Comparison of ENCODE assay signal across 31 cellular contexts in genomic region chr11:13145461-13145860, GRCh38.
DNase-seq lines count a peak whose midpoint lies in the region; ATAC-seq, FAIRE-seq and TF ChIP-seq lines count a peak whose summit lies in the region.
"Had no signal": no experiment of that assay in that cellular context is flagged by ENCODE, and none has a peak within 500 bp of the region (broad histone marks: within the 10 kb centered on the region; RNA-seq: fewer than 3 reads in every experiment).

No MANE protein-coding gene starts in this region.

- no peak overlapping the region for H4K8ac ChIP-seq in mesendoderm (ENCODE audit: low read depth, low read length)

- H3K4me2 ChIP-seq in HCT116 (ENCODE audit: low read length) = no peak overlapping the region
- no peak overlapping the region for H3K4me2 ChIP-seq in mesendoderm (ENCODE audit: low read length)

- no peak overlapping the region for H4K5ac ChIP-seq in mesendoderm (ENCODE audit: low read length)

- no peak overlapping the region for H3K4me3 Mint-ChIP-seq in activated CD4-positive, alpha-beta memory T cell treated with anti-CD3 and anti-CD28 coated beads, Interleukin-2, amount 10 ng/mL, durations not matched to agents 7 days and 5 days
- H3K4me3 Mint-ChIP-seq: activated CD8-positive, alpha-beta T cell treated with anti-CD3 and anti-CD28 coated beads for 36 hours; activated naive CD4-positive, alpha-beta T cell treated with anti-CD3 and anti-CD28 coated beads, Interleukin-2, amount 10 ng/mL, durations not matched to agents 7 days and 5 days; activated T-helper 17 cell treated with anti-CD3 and anti-CD28 coated beads, Interleukin-2, amount 50 U/mL, for 72 hours; central memory CD8-positive, alpha-beta T cell; naive B cell; stimulated activated effector memory CD8-positive, alpha-beta T cell treated with anti-CD3 and anti-CD28 coated beads, Interleukin-12 subunit alpha, Interleukin-12 subunit beta, amount 100 ng/mL, for 72 hours; type B pancreatic cell had no signal

- H3K4me1 Mint-ChIP-seq in activated CD4-positive, alpha-beta memory T cell treated with anti-CD3 and anti-CD28 coated beads, Interleukin-2, amount 10 ng/mL, durations not matched to agents 7 days and 5 days = peaks cover 4% of the 10 kb centered on the region
- H3K4me1 Mint-ChIP-seq: activated naive CD4-positive, alpha-beta T cell treated with anti-CD3 and anti-CD28 coated beads, Interleukin-2, amount 10 ng/mL, durations not matched to agents 7 days and 5 days; activated T-helper 17 cell treated with anti-CD3 and anti-CD28 coated beads, Interleukin-2, amount 50 U/mL, for 72 hours; central memory CD8-positive, alpha-beta T cell; naive B cell; stimulated activated effector memory CD8-positive, alpha-beta T cell treated with anti-CD3 and anti-CD28 coated beads, Interleukin-12 subunit alpha, Interleukin-12 subunit beta, amount 100 ng/mL, for 72 hours had no signal

- H2BK120ac ChIP-seq in mesendoderm (ENCODE audit: low read depth, low read length) = no peak overlapping the region

- no peak overlapping the region for H2AK5ac ChIP-seq in mesendoderm (ENCODE audit: low read length)

- peak in 2 of 3 experiments; percentile 14 to 22; a peak in 1 of 6 replicates for TF ChIP-seq CTCF in HCT116 (IDR thresholded peaks at IDR 0.05 in 2 of 3, conservative IDR thresholded peaks at IDR 0.05 in 1 of 3; ENCODE audit: borderline replicate concordance in 1 of 3, insufficient read depth in 1 of 3, low read depth in 2 of 3, low read length in 2 of 3)
- peak; percentile 2 for TF ChIP-seq CTCF in brain microvascular endothelial cell (IDR thresholded peaks at IDR 0.05; ENCODE audit: low read depth, low read length, missing control alignments)
- no peak for TF ChIP-seq CTCF in pancreas (IDR thresholded peaks at IDR 0.05)

- no peak overlapping the region for H2BK15ac ChIP-seq in mesendoderm (replicated peaks; ENCODE audit: low read depth)

- H3K56ac ChIP-seq in mesendoderm (ENCODE audit: low read length) = no peak overlapping the region

- in situ Hi-C loops in brain microvascular endothelial cell (cut with HindIII; ENCODE audit: low pct_ligation_motif_present, low sequenced_read_pairs) = no loop called here

- H3K9me3 ChIP-seq in HCT116 (ENCODE audit: control insufficient read depth in 1 of 2, insufficient read depth in 1 of 2, low read depth in 1 of 2, low read length in 2 of 2) = no peaks in the 10 kb centered on the region
- no peaks in the 10 kb centered on the region for H3K9me3 ChIP-seq in pancreas
- H3K9me3 ChIP-seq: adrenal gland, heart right ventricle, MG63 had no signal

- no peak for TF ChIP-seq POLR2A in HCT116 (IDR thresholded peaks at IDR 0.05; ENCODE audit: borderline replicate concordance, extremely low read depth, insufficient read depth, insufficient read length)

- no peak overlapping the region for H3K18ac ChIP-seq in mesendoderm (ENCODE audit: low read length)

- peak; percentile 30; the same call in 1 of the 2 replicates for TF ChIP-seq RAD21 in HCT116 (IDR thresholded peaks at IDR 0.05; ENCODE audit: low read depth)

- H3K27me3 Mint-ChIP-seq in activated CD4-positive, alpha-beta memory T cell treated with anti-CD3 and anti-CD28 coated beads, Interleukin-2, amount 10 ng/mL, durations not matched to agents 7 days and 5 days = peaks cover 2% of the 10 kb centered on the region
- H3K27me3 Mint-ChIP-seq: type B pancreatic cell had no signal

- no peaks in the 10 kb centered on the region for H3K36me3 Mint-ChIP-seq in activated CD4-positive, alpha-beta memory T cell treated with anti-CD3 and anti-CD28 coated beads, Interleukin-2, amount 10 ng/mL, durations not matched to agents 7 days and 5 days (ENCODE audit: low read depth)
- H3K36me3 Mint-ChIP-seq: activated naive CD4-positive, alpha-beta T cell treated with anti-CD3 and anti-CD28 coated beads, Interleukin-2, amount 10 ng/mL, durations not matched to agents 7 days and 5 days; naive B cell; stimulated activated effector memory CD8-positive, alpha-beta T cell treated with anti-CD3 and anti-CD28 coated beads, Interleukin-12 subunit alpha, Interleukin-12 subunit beta, amount 100 ng/mL, for 72 hours; type B pancreatic cell had no signal

- no peaks in the 10 kb centered on the region for H3K9me2 ChIP-seq in HCT116 (ENCODE audit: insufficient read depth)

- H3K9me3 Mint-ChIP-seq in activated CD4-positive, alpha-beta memory T cell treated with anti-CD3 and anti-CD28 coated beads, Interleukin-2, amount 10 ng/mL, durations not matched to agents 7 days and 5 days = no peaks in the 10 kb centered on the region
- H3K9me3 Mint-ChIP-seq: activated CD8-positive, alpha-beta T cell treated with anti-CD3 and anti-CD28 coated beads for 36 hours; activated naive CD4-positive, alpha-beta T cell treated with anti-CD3 and anti-CD28 coated beads, Interleukin-2, amount 10 ng/mL, durations not matched to agents 7 days and 5 days; activated T-helper 17 cell treated with anti-CD3 and anti-CD28 coated beads, Interleukin-2, amount 50 U/mL, for 72 hours; central memory CD8-positive, alpha-beta T cell; naive B cell; stimulated activated effector memory CD8-positive, alpha-beta T cell treated with anti-CD3 and anti-CD28 coated beads, Interleukin-12 subunit alpha, Interleukin-12 subunit beta, amount 100 ng/mL, for 72 hours; type B pancreatic cell had no signal

- H3K4me1 ChIP-seq in HCT116 (ENCODE audit: control insufficient read depth in 1 of 2, insufficient read depth in 2 of 2, low read length in 2 of 2) (peaks cover 10 to 23% of the 10 kb centered on the region in 2 experiments), mesendoderm (ENCODE audit: control insufficient read depth, low read depth, low read length) (no peaks in the 10 kb centered on the region), pancreas (peaks cover 6 to 11% (median 8%) of the 10 kb centered on the region in 3 donors)
- H3K4me1 ChIP-seq: adrenal gland had no signal

- H3K79me1 ChIP-seq in mesendoderm (ENCODE audit: low read length) = no peaks in the 10 kb centered on the region

- H4K20me1 ChIP-seq in HCT116 (ENCODE audit: insufficient read depth) = no peaks in the 10 kb centered on the region

- RAD21 ChIA-PET in HCT116 (lab: Charles Lee; ENCODE audit: low non-redundant PET in 1 of 2, low total read pairs in 2 of 2, uncharacterized antibody in 2 of 2, unreplicated experiment in 2 of 2) = interaction anchor here in 1 of 2 experiments (1.2 kb wide), 1 partner anchor 181 kb away, joined by 5 read pairs; no protein-coding TSS in a partner anchor

- intact Hi-C loops in HCT116 (cut with micrococcal nuclease) = loop anchor here (2.0 kb wide), 1 partner anchor 181 kb away; no protein-coding TSS in a partner anchor
- intact Hi-C loops in pancreas (cut with DNase I) = loop anchor here in 1 of 3 donors (10.0 kb wide), 1 partner anchor 181 kb away; no protein-coding TSS in a partner anchor

- H3K4ac ChIP-seq in mesendoderm (ENCODE audit: low read depth, low read length) = no peak overlapping the region

- no peak overlapping the region for H2AFZ ChIP-seq in HCT116 (ENCODE audit: low read depth, low read length, poor library complexity, severe bottlenecking)
- H2AFZ ChIP-seq: GM23248 had no signal

- no peak overlapping the region for H3K27ac ChIP-seq in HCT116 (ENCODE audit: low read depth, low read length)
- no peak overlapping the region for H3K27ac ChIP-seq in brain microvascular endothelial cell
- H3K27ac ChIP-seq in mesendoderm (ENCODE audit: low read depth, low read length) = no peak overlapping the region
- no peak overlapping the region for H3K27ac ChIP-seq in pancreas
- H3K27ac ChIP-seq: 22Rv1, adrenal gland, GM23248, heart right ventricle had no signal

- H3K4me3 ChIP-seq in HCT116 (replicated peaks in 1 of 2; ENCODE audit: low read depth in 1 of 2, low read length in 2 of 2) (no peak overlapping the region), brain microvascular endothelial cell (ENCODE audit: low read depth, low read length) (no peak overlapping the region), mesendoderm (ENCODE audit: low read length) (no peak overlapping the region), pancreas (no peak overlapping the region)
- H3K4me3 ChIP-seq: adrenal gland, GM23248, heart right ventricle, MG63 had no signal

- FAIRE-seq in pancreas (lab: Jason Lieb, UNC) = no peak
- FAIRE-seq: endometrium, frontal cortex, keratinocyte had no signal

- no peaks in the 10 kb centered on the region for H3K36me3 ChIP-seq in HCT116 (ENCODE audit: control insufficient read depth in 1 of 2, insufficient read depth in 2 of 2, low read length in 2 of 2)
- no peaks in the 10 kb centered on the region for H3K36me3 ChIP-seq in brain microvascular endothelial cell (replicated peaks)
- no peaks in the 10 kb centered on the region for H3K36me3 ChIP-seq in mesendoderm (ENCODE audit: control insufficient read depth, insufficient read depth, low read length)
- no peaks in the 10 kb centered on the region for H3K36me3 ChIP-seq in pancreas
- H3K36me3 ChIP-seq: adrenal gland, heart right ventricle, MG63 had no signal

- CTCF ChIA-PET in HCT116 (lab: Charles Lee) = interaction anchor here (1.5 kb wide), 1 partner anchor 182 kb away, joined by 6 read pairs; no protein-coding TSS in a partner anchor
- CTCF ChIA-PET in activated CD4-positive, alpha-beta memory T cell treated with anti-CD3 and anti-CD28 coated beads, Interleukin-2, amount 10 ng/mL, durations not matched to agents 7 days and 5 days (lab: Charles Lee) = no interaction called here

- BruUV-seq in HCT116 (replicated peaks; lab: Mats Ljungman, UMichigan) = no TSS peak

- DNase-seq in DMS53 (lab: John Stamatoyannopoulos, UW) = peak; percentile 13
- DNase-seq in DMS53 treated with DMSO at 0.1 percent for 48 hours (lab: John Stamatoyannopoulos, UW; ENCODE audit: unreplicated experiment) = no peak
- no peak for DNase-seq in HCT116 (ENCODE audit: low read depth, low spot score)
- no peak for DNase-seq in brain microvascular endothelial cell
- DNase-seq in mesendoderm = peak; percentile 18
- DNase-seq in activated CD4-positive, alpha-beta memory T cell treated with anti-CD3 and anti-CD28 coated beads, Interleukin-2, amount 10 ng/mL, durations not matched to agents 7 days and 5 days = no peak
- no peak for DNase-seq in dermis blood vessel endothelial cell
- DNase-seq in pancreas = no peak
- DNase-seq: activated CD8-positive, alpha-beta T cell treated with anti-CD3 and anti-CD28 coated beads for 36 hours; activated naive CD4-positive, alpha-beta T cell treated with anti-CD3 and anti-CD28 coated beads, Interleukin-2, amount 10 ng/mL, durations not matched to agents 7 days and 5 days; adrenal gland; Calu3; GM23248; heart right ventricle; KG1; MG63; midbrain; naive B cell; NCI-H1417; NCI-H2081 treated with DMSO at 0.1 percent for 48 hours; NCI-H510A treated with DMSO at 0.1 percent for 48 hours; occipital lobe; Right ventricle myocardium superior had no signal

- H3K79me2 ChIP-seq in HCT116 (ENCODE audit: insufficient read depth, low read length) (no peaks in the 10 kb centered on the region), mesendoderm (ENCODE audit: control insufficient read depth, insufficient read depth, low read length) (no peaks in the 10 kb centered on the region)

- no peak for ATAC-seq in HCT116
- no peak for ATAC-seq in pancreas
- ATAC-seq: activated CD8-positive, alpha-beta T cell treated with anti-CD3 and anti-CD28 coated beads for 36 hours; activated T-helper 17 cell treated with anti-CD3 and anti-CD28 coated beads, Interleukin-2, amount 50 U/mL, for 72 hours; heart right ventricle; stimulated activated effector memory CD8-positive, alpha-beta T cell treated with anti-CD3 and anti-CD28 coated beads, Interleukin-12 subunit alpha, Interleukin-12 subunit beta, amount 100 ng/mL, for 72 hours had no signal

- H3K9ac ChIP-seq in HCT116 (ENCODE audit: low read length) = no peak overlapping the region
- no peak overlapping the region for H3K9ac ChIP-seq in mesendoderm (ENCODE audit: low read length)
- H3K9ac ChIP-seq: GM23248 had no signal

- no CpG with 5 or more reads among the region's 2 CpGs for WGBS in mesendoderm (ENCODE audit: extremely low coverage, insufficient coverage, low lambda C conversion rate)
- 86 to 89% methylated on average over 2 of the region's 2 CpGs for WGBS in pancreas, 2 donors

- no peak overlapping the region for H3K23ac ChIP-seq in mesendoderm (ENCODE audit: low read length)

- no peak overlapping the region for H3K27ac Mint-ChIP-seq in activated CD4-positive, alpha-beta memory T cell treated with anti-CD3 and anti-CD28 coated beads, Interleukin-2, amount 10 ng/mL, durations not matched to agents 7 days and 5 days
- H3K27ac Mint-ChIP-seq: activated CD8-positive, alpha-beta T cell treated with anti-CD3 and anti-CD28 coated beads for 36 hours; activated naive CD4-positive, alpha-beta T cell treated with anti-CD3 and anti-CD28 coated beads, Interleukin-2, amount 10 ng/mL, durations not matched to agents 7 days and 5 days; activated T-helper 17 cell treated with anti-CD3 and anti-CD28 coated beads, Interleukin-2, amount 50 U/mL, for 72 hours; naive B cell; stimulated activated effector memory CD8-positive, alpha-beta T cell treated with anti-CD3 and anti-CD28 coated beads, Interleukin-12 subunit alpha, Interleukin-12 subunit beta, amount 100 ng/mL, for 72 hours; type B pancreatic cell had no signal

- POLR2A ChIA-PET in HCT116 (lab: Charles Lee) = no interaction called here
- POLR2A ChIA-PET in activated CD4-positive, alpha-beta memory T cell treated with anti-CD3 and anti-CD28 coated beads, Interleukin-2, amount 10 ng/mL, durations not matched to agents 7 days and 5 days (lab: Charles Lee) = no interaction called here

- no peak overlapping the region for H2BK5ac ChIP-seq in mesendoderm (ENCODE audit: low read length)

- H3K27me3 ChIP-seq in HCT116 (ENCODE audit: insufficient read depth, low read length) = no peaks in the 10 kb centered on the region
- H3K27me3 ChIP-seq in brain microvascular endothelial cell (replicated peaks) = peaks cover 2% of the 10 kb centered on the region
- no peaks in the 10 kb centered on the region for H3K27me3 ChIP-seq in mesendoderm (ENCODE audit: insufficient read depth, low read length, poor library complexity)
- no peaks in the 10 kb centered on the region for H3K27me3 ChIP-seq in pancreas
- H3K27me3 ChIP-seq: heart right ventricle, MG63 had no signal

Comparison
In these comparisons a context has a peak if more than half of its experiments do, and no peak if none do; other contexts are left out.
1. DNase-seq: peak in DMS53 (single experiment) and mesendoderm (single experiment); none in DMS53 treated with DMSO at 0.1 percent for 48 hours (single experiment), HCT116 (single experiment), brain microvascular endothelial cell (single experiment), activated CD4-positive, alpha-beta memory T cell treated with anti-CD3 and anti-CD28 coated beads, Interleukin-2, amount 10 ng/mL, durations not matched to agents 7 days and 5 days (single experiment), dermis blood vessel endothelial cell (single experiment) and pancreas (0 of 6).
2. CTCF ChIP-seq: peak in HCT116 (2 of 3) and brain microvascular endothelial cell (single experiment); none in pancreas (0 of 4).